In genomic region chr10:86306628-86307278, GRCh38 we compare ENCODE assay signal across 10 cellular contexts. TPM values are rescaled to one million over a fixed set of nuclear protein-coding genes. Genes with fewer than 3 reads are reported as not detected.
DNase-seq lines count a peak whose midpoint lies in the region; ATAC-seq and TF ChIP-seq lines count a peak whose summit lies in the region.
"Had no signal": no experiment of that assay in that cellular context is flagged by ENCODE, and none has a peak within 500 bp of the region (broad histone marks: within the 10 kb centered on the region; RNA-seq: fewer than 3 reads in every experiment).

No MANE protein-coding gene starts in this region.

- H3K4me1 Mint-ChIP-seq in activated CD8-positive, alpha-beta memory T cell treated with anti-CD3 and anti-CD28 coated beads, Interleukin-2, amount 10 ng/mL, durations not matched to agents 7 days and 5 days = no peaks in the 10 kb centered on the region
- H3K4me1 Mint-ChIP-seq in neural progenitor cell (no peaks in the 10 kb centered on the region), osteocyte (ENCODE audit: unreplicated experiment) (no peaks in the 10 kb centered on the region)
- H3K4me1 Mint-ChIP-seq: B cell had no signal

- no peaks in the 10 kb centered on the region for H3F3A ChIP-seq in neural progenitor cell (ENCODE audit: low read depth)

- ATAC-seq in activated CD8-positive, alpha-beta memory T cell treated with anti-CD3 and anti-CD28 coated beads, Interleukin-2, amount 10 ng/mL, durations not matched to agents 7 days and 5 days = no peak
- no peak for ATAC-seq in HG03045 (IDR thresholded peaks at IDR 0.05; ENCODE audit: unreplicated experiment)

- no peak overlapping the region for H3K27ac ChIP-seq in neural progenitor cell

- no peaks in the 10 kb centered on the region for H3K36me3 Mint-ChIP-seq in activated CD8-positive, alpha-beta memory T cell treated with anti-CD3 and anti-CD28 coated beads, Interleukin-2, amount 10 ng/mL, durations not matched to agents 7 days and 5 days
- H3K36me3 Mint-ChIP-seq in neural progenitor cell (no peaks in the 10 kb centered on the region), osteocyte (ENCODE audit: unreplicated experiment) (no peaks in the 10 kb centered on the region)

- H3K36me3 ChIP-seq in neural progenitor cell = no peaks in the 10 kb centered on the region

- peaks cover 11% of the 10 kb centered on the region for H4K20me1 ChIP-seq in neural progenitor cell (ENCODE audit: low read depth)

- H3K9me3 ChIP-seq in neural progenitor cell (ENCODE audit: low read depth) = no peaks in the 10 kb centered on the region

- no peak for TF ChIP-seq CTCF in neural progenitor cell (IDR thresholded peaks at IDR 0.05)
- TF ChIP-seq CTCF in osteocyte (IDR thresholded peaks at IDR 0.05) = no peak

- no peak overlapping the region for H3K9ac ChIP-seq in neural progenitor cell

- H2AFZ ChIP-seq in neural progenitor cell (replicated peaks) = no peak overlapping the region

- no peaks in the 10 kb centered on the region for H3K27me3 ChIP-seq in neural progenitor cell

- no peaks in the 10 kb centered on the region for H3K9me3 Mint-ChIP-seq in activated CD8-positive, alpha-beta memory T cell treated with anti-CD3 and anti-CD28 coated beads, Interleukin-2, amount 10 ng/mL, durations not matched to agents 7 days and 5 days (ENCODE audit: low read depth)
- no peaks in the 10 kb centered on the region for H3K9me3 Mint-ChIP-seq in neural progenitor cell
- H3K9me3 Mint-ChIP-seq in osteocyte (ENCODE audit: unreplicated experiment) = no peaks in the 10 kb centered on the region

- peak; percentile 53 for DNase-seq in activated CD8-positive, alpha-beta memory T cell treated with anti-CD3 and anti-CD28 coated beads, Interleukin-2, amount 10 ng/mL, durations not matched to agents 7 days and 5 days
- DNase-seq in activated CD8-positive, alpha-beta memory T cell treated with anti-CD3 and anti-CD28 coated beads for 24 hours = no peak
- peak; percentile 14 for DNase-seq in NCI-H226
- DNase-seq in dermis blood vessel endothelial cell = peak; percentile 30
- DNase-seq in neural progenitor cell (ENCODE audit: low spot score) = peak; percentile 82
- DNase-seq in pons (ENCODE audit: low spot score) = no peak
- DNase-seq in osteocyte (ENCODE audit: extremely low spot score, unreplicated experiment) = no peak
- DNase-seq: hippocampal formation had no signal

- no peaks in the 10 kb centered on the region for H3K79me2 ChIP-seq in neural progenitor cell (ENCODE audit: low read depth)

- no peak overlapping the region for H3K4me3 Mint-ChIP-seq in activated CD8-positive, alpha-beta memory T cell treated with anti-CD3 and anti-CD28 coated beads, Interleukin-2, amount 10 ng/mL, durations not matched to agents 7 days and 5 days
- H3K4me3 Mint-ChIP-seq in neural progenitor cell (no peak overlapping the region), osteocyte (ENCODE audit: unreplicated experiment) (no peak overlapping the region)
- H3K4me3 Mint-ChIP-seq: B cell had no signal

- H3K27me3 Mint-ChIP-seq in activated CD8-positive, alpha-beta memory T cell treated with anti-CD3 and anti-CD28 coated beads, Interleukin-2, amount 10 ng/mL, durations not matched to agents 7 days and 5 days = no peaks in the 10 kb centered on the region
- no peaks in the 10 kb centered on the region for H3K27me3 Mint-ChIP-seq in neural progenitor cell (ENCODE audit: insufficient read depth, low read depth)
- H3K27me3 Mint-ChIP-seq in osteocyte (ENCODE audit: unreplicated experiment) = no peaks in the 10 kb centered on the region

- CTCF ChIA-PET in activated CD8-positive, alpha-beta memory T cell treated with anti-CD3 and anti-CD28 coated beads, Interleukin-2, amount 10 ng/mL, durations not matched to agents 7 days and 5 days (lab: Charles Lee) = no interaction called here

- H3K4me2 ChIP-seq in neural progenitor cell = no peak overlapping the region

- H3K27ac Mint-ChIP-seq in activated CD8-positive, alpha-beta memory T cell treated with anti-CD3 and anti-CD28 coated beads, Interleukin-2, amount 10 ng/mL, durations not matched to agents 7 days and 5 days = no peak overlapping the region
- no peak overlapping the region for H3K27ac Mint-ChIP-seq in neural progenitor cell
- no peak overlapping the region for H3K27ac Mint-ChIP-seq in osteocyte (ENCODE audit: unreplicated experiment)
- H3K27ac Mint-ChIP-seq: B cell had no signal

- H3K4me3 ChIP-seq in neural progenitor cell = no peak overlapping the region

- H3K4me1 ChIP-seq in neural progenitor cell = no peaks in the 10 kb centered on the region

RNA-seq across cellular contexts. Expression of gene GRID1, which starts 59.8 kb away (rescaled TPM):
- total RNA-seq in activated CD8-positive, alpha-beta memory T cell treated with anti-CD3 and anti-CD28 coated beads, Interleukin-2, amount 10 ng/mL, durations not matched to agents 7 days and 5 days = not detected
- not detected in 2 replicates for total RNA-seq in dermis blood vessel endothelial cell
- 0.31 TPM in 1 of 2 replicates, not detected in the other for total RNA-seq in neural progenitor cell (ENCODE audit: low replicate concordance)
- 0.11 TPM in 1 of 2 replicates, not detected in the other for total RNA-seq in osteocyte
- total RNA-seq: B cell had no signal

Comparison
In these comparisons a context has a peak if more than half of its experiments do, and no peak if none do; other contexts are left out.
1. DNase-seq: peak in activated CD8-positive, alpha-beta memory T cell treated with anti-CD3 and anti-CD28 coated beads, Interleukin-2, amount 10 ng/mL, durations not matched to agents 7 days and 5 days (single experiment), NCI-H226 (single experiment), dermis blood vessel endothelial cell (single experiment) and neural progenitor cell (single experiment); none in activated CD8-positive, alpha-beta memory T cell treated with anti-CD3 and anti-CD28 coated beads for 24 hours (single experiment), pons (single experiment) and osteocyte (single experiment).